Comparison of ENCODE assay signal across 8 cellular contexts in the genomic region with DNA sequence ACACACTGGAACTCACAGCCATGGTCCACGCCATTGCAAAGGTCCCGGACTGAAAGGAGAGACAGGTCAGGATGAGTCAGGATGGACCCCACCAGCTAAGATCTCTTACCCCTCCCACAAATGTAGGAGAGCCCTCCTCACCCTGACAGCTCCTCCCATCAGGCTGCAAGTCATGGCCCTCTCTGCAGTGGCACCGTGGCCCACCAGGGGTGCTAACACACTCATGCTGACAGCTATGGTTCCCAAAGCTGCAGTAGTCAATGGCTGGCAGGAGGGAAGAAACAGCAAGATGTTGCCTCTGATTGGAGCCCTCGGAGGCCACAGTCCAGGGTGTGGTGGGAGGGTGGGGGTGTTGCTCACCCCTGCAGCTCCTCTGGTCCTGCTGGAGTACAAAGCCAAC. TPM values are rescaled to one million over a fixed set of nuclear protein-coding genes. Genes with fewer than 3 reads are reported as not detected.
A peak's percentile ranks its signal among the peaks of the same experiment; 100 is the strongest.
DNase-seq lines count a peak whose midpoint lies in the region; ATAC-seq and TF ChIP-seq lines count a peak whose summit lies in the region.

No MANE protein-coding gene starts in this region.

- TF ChIP-seq CTCF in HL-60 (IDR thresholded peaks at IDR 0.05; ENCODE audit: insufficient read depth, low read length) (peak; percentile 24), WI38 (IDR thresholded peaks at IDR 0.05; ENCODE audit: low read depth, low read length) (peak; percentile 40), kidney epithelial cell (IDR thresholded peaks at IDR 0.05; ENCODE audit: insufficient read depth, low read length, poor library complexity, severe bottlenecking) (peak; percentile 50)

- H3K4me3 ChIP-seq in HL-60 (replicated peaks; ENCODE audit: insufficient read depth, low read length): no peak overlapping the region
- no peak overlapping the region for H3K4me3 ChIP-seq in WI38 (ENCODE audit: low read depth, low read length)
- no peak overlapping the region for H3K4me3 ChIP-seq in kidney epithelial cell (ENCODE audit: low read depth, low read length)

- no peaks in the 10 kb centered on the region for H3K36me3 ChIP-seq in kidney epithelial cell (ENCODE audit: control insufficient read depth, insufficient read depth, low read length)

- H3K27ac ChIP-seq in HL-60 (replicated peaks): no peak overlapping the region

- peak; percentile 85 for DNase-seq in NCI-H82 (lab: John Stamatoyannopoulos, UW)
- DNase-seq in NCI-H82 treated with DMSO at 0.1 percent for 48 hours (lab: John Stamatoyannopoulos, UW; ENCODE audit: unreplicated experiment): no peak
- peak in 1 of 2 experiments; percentile 44 for DNase-seq in HL-60 (ENCODE audit: low read depth in 1 of 2, low spot score in 1 of 2)
- no peak for DNase-seq in kidney epithelial cell (ENCODE audit: low read depth)
- no peak for DNase-seq in NCI-H1092 treated with DMSO at 0.1 percent for 48 hours (lab: John Stamatoyannopoulos, UW)

- H3K27me3 ChIP-seq in HL-60 (ENCODE audit: insufficient read depth, poor library complexity, severe bottlenecking) (no peaks in the 10 kb centered on the region), kidney epithelial cell (ENCODE audit: control insufficient read depth, insufficient read depth, low read length) (peaks cover 13% of the 10 kb centered on the region)

- ATAC-seq in GM19328 (IDR thresholded peaks at IDR 0.05; ENCODE audit: unreplicated experiment) (no peak), HG02884 (IDR thresholded peaks at IDR 0.05; ENCODE audit: unreplicated experiment) (no peak)

RNA-seq across cellular contexts. Expression of a gene that starts 5.7 kb away (rescaled TPM):
- total RNA-seq in kidney epithelial cell: not detected in 2 replicates

RNA-seq across cellular contexts. Expression of a gene that starts 7.1 kb away (rescaled TPM):
- total RNA-seq in kidney epithelial cell: not detected in 2 replicates

RNA-seq across cellular contexts. Expression of a gene that starts 46.6 kb away (rescaled TPM):
- total RNA-seq in kidney epithelial cell: 88.0 and 99.5 TPM in 2 replicates

RNA-seq across cellular contexts. Expression of a gene that starts 47.3 kb away (rescaled TPM):
- total RNA-seq in kidney epithelial cell: 155 and 175 TPM in 2 replicates
